ENCODE assay signal across 23 cellular contexts in genomic region chr9:88056876-88057275, GRCh38.
DNase-seq lines count a peak whose midpoint lies in the region; ATAC-seq and TF ChIP-seq lines count a peak whose summit lies in the region.
"Had no signal": no experiment of that assay in that cellular context is flagged by ENCODE, and none has a peak within 500 bp of the region (broad histone marks: within the 10 kb centered on the region; RNA-seq: fewer than 3 reads in every experiment).

No MANE protein-coding gene starts in this region.

- intact Hi-C loops in mammary epithelial cell (cut with micrococcal nuclease): no loop called here

- H3K9me3 ChIP-seq in mammary epithelial cell (replicated peaks; ENCODE audit: insufficient read depth, low read length): no peaks in the 10 kb centered on the region
- H3K9me3 ChIP-seq: transverse colon had no signal

- H3K4me1 Mint-ChIP-seq in progenitor cell of endocrine pancreas (ENCODE audit: low read depth): peaks cover 2% of the 10 kb centered on the region
- H3K4me1 Mint-ChIP-seq: activated naive CD8-positive, alpha-beta T cell treated with anti-CD3 and anti-CD28 coated beads for 36 hours had no signal

- H3K4me2 ChIP-seq in mammary epithelial cell (ENCODE audit: insufficient read depth, low read depth, low read length): no peak overlapping the region

- no peak overlapping the region for H3K9ac ChIP-seq in mammary epithelial cell (ENCODE audit: insufficient read depth, low read length)

- no peak for ATAC-seq in activated naive CD4-positive, alpha-beta T cell treated with anti-CD3 and anti-CD28 coated beads, Interleukin-2, amount 50 U/mL, for 72 hours
- ATAC-seq: left lobe of liver had no signal

- H3K9me3 Mint-ChIP-seq in activated naive CD4-positive, alpha-beta T cell treated with anti-CD3 and anti-CD28 coated beads, Interleukin-2, amount 50 U/mL, for 72 hours: peaks cover 0 to 5% of the 10 kb centered on the region in 2 donors
- H3K9me3 Mint-ChIP-seq in progenitor cell of endocrine pancreas (ENCODE audit: low read depth): peaks cover 5% of the 10 kb centered on the region
- H3K9me3 Mint-ChIP-seq: activated naive CD8-positive, alpha-beta T cell treated with anti-CD3 and anti-CD28 coated beads for 36 hours; activated T-helper 1 cell treated with anti-CD3 and anti-CD28 coated beads, Interleukin-12 subunit alpha, Interleukin-12 subunit beta, Interleukin-2, Interleukin-4 antibody, amounts not matched to agents 30 ng/mL and 10 ng/mL and 1 ng/mL, durations not matched to agents 14 hours and 24 hours and 36 hours; neural crest cell had no signal

- no peaks in the 10 kb centered on the region for H4K20me1 ChIP-seq in mammary epithelial cell (ENCODE audit: insufficient read depth, low read length)

- WGBS in mammary epithelial cell (ENCODE audit: low coverage, missing lambda C conversion rate): 19% methylated on average over 6 of the region's 8 CpGs

- no peaks in the 10 kb centered on the region for H3K27me3 Mint-ChIP-seq in progenitor cell of endocrine pancreas

- dilution Hi-C loops in mammary epithelial cell (cut with HindIII; ENCODE audit: low sequenced_read_pairs): no loop called here

- no peak overlapping the region for H3K27ac Mint-ChIP-seq in activated naive CD4-positive, alpha-beta T cell treated with anti-CD3 and anti-CD28 coated beads, Interleukin-2, amount 50 U/mL, for 72 hours
- no peak overlapping the region for H3K27ac Mint-ChIP-seq in progenitor cell of endocrine pancreas
- H3K27ac Mint-ChIP-seq: activated naive CD8-positive, alpha-beta T cell treated with anti-CD3 and anti-CD28 coated beads for 36 hours; activated T-helper 1 cell treated with anti-CD3 and anti-CD28 coated beads, Interleukin-12 subunit alpha, Interleukin-12 subunit beta, Interleukin-2, Interleukin-4 antibody, amounts not matched to agents 30 ng/mL and 10 ng/mL and 1 ng/mL, durations not matched to agents 14 hours and 24 hours and 36 hours had no signal

- in situ Hi-C loops in mammary epithelial cell (cut with MboI; ENCODE audit: low sequenced_read_pairs in 2 of 2): no loop called here

- H3K4me3 ChIP-seq in mammary epithelial cell (replicated peaks in 1 of 3; ENCODE audit: insufficient read depth in 1 of 3, low read depth in 2 of 3, low read length in 3 of 3) (no peak overlapping the region), kidney epithelial cell (ENCODE audit: low read depth, low read length) (no peak overlapping the region)
- H3K4me3 ChIP-seq: transverse colon had no signal

- no peaks in the 10 kb centered on the region for H3K4me1 ChIP-seq in mammary epithelial cell (ENCODE audit: insufficient read depth, low read length)
- H3K4me1 ChIP-seq: transverse colon had no signal

- H3K4me3 Mint-ChIP-seq in progenitor cell of endocrine pancreas (ENCODE audit: low read depth): no peak overlapping the region
- H3K4me3 Mint-ChIP-seq: activated naive CD8-positive, alpha-beta T cell treated with anti-CD3 and anti-CD28 coated beads for 36 hours; activated T-helper 1 cell treated with anti-CD3 and anti-CD28 coated beads, Interleukin-12 subunit alpha, Interleukin-12 subunit beta, Interleukin-2, Interleukin-4 antibody, amounts not matched to agents 30 ng/mL and 10 ng/mL and 1 ng/mL, durations not matched to agents 14 hours and 24 hours and 36 hours; neural crest cell had no signal

- no TSS peak for BruUV-seq in mammary epithelial cell (replicated peaks; lab: Mats Ljungman, UMichigan)

- H3K27ac ChIP-seq in mammary epithelial cell (ENCODE audit: insufficient read depth, low read depth, low read length): no peak overlapping the region
- H3K27ac ChIP-seq: HL-60, transverse colon had no signal

- no peaks in the 10 kb centered on the region for H3K27me3 ChIP-seq in mammary epithelial cell (ENCODE audit: insufficient read depth, low read length)
- no peaks in the 10 kb centered on the region for H3K27me3 ChIP-seq in kidney epithelial cell (ENCODE audit: control insufficient read depth, insufficient read depth, low read length)
- H3K27me3 ChIP-seq: transverse colon had no signal

- DNase-seq in Daoy (ENCODE audit: low read depth) (peak; percentile 70), M059J (ENCODE audit: low read depth) (peak; percentile 93), mammary epithelial cell (peak; percentile 65), kidney epithelial cell (ENCODE audit: low read depth) (peak; percentile 61), NCI-H2196 treated with DMSO at 0.1 percent for 48 hours (lab: John Stamatoyannopoulos, UW; ENCODE audit: unreplicated experiment) (no peak), CD1c-positive myeloid dendritic cell (ENCODE audit: extremely low spot score) (no peak), progenitor cell of endocrine pancreas (ENCODE audit: low spot score, unreplicated experiment) (no peak)
- DNase-seq in activated naive CD4-positive, alpha-beta T cell treated with anti-CD3 and anti-CD28 coated beads, Interleukin-2, amount 50 U/mL, for 72 hours (ENCODE audit: low spot score in 2 of 2): no peak
- DNase-seq: activated CD4-positive, alpha-beta T cell treated with anti-CD3 and anti-CD28 coated beads for 4 hours; activated naive CD8-positive, alpha-beta T cell treated with anti-CD3 and anti-CD28 coated beads for 36 hours; erythroblast; NCI-H1694 treated with DMSO at 0.1 percent for 48 hours; NCI-H774; posterior cingulate gyrus; SIG-M5; stimulated activated CD4-positive, alpha-beta T cell treated with anti-CD3 and anti-CD28 coated beads, Interleukin-2, amount 100 ng/mL, for 24 hours; stimulated activated naive CD4-positive, alpha-beta T cell treated with Interleukin-2 at 50 U/mL for 16 hours; T-helper 1 cell; transverse colon had no signal

- H3K79me2 ChIP-seq in mammary epithelial cell (ENCODE audit: insufficient read depth, low read length): no peaks in the 10 kb centered on the region

- CTCF ChIA-PET in mammary epithelial cell (lab: Charles Lee; ENCODE audit: low non-redundant PET): interaction anchor here (0.7 kb wide), 2 partner anchors 529 to 829 kb away, joined by 3 read pairs; no protein-coding TSS in a partner anchor

- no peaks in the 10 kb centered on the region for H3K36me3 ChIP-seq in mammary epithelial cell (ENCODE audit: insufficient read depth, low read length)
- no peaks in the 10 kb centered on the region for H3K36me3 ChIP-seq in kidney epithelial cell (ENCODE audit: control insufficient read depth, insufficient read depth, low read length)
- H3K36me3 ChIP-seq: transverse colon had no signal

- TF ChIP-seq CTCF in mammary epithelial cell (conservative IDR thresholded peaks at IDR 0.05 in 1 of 2, IDR thresholded peaks at IDR 0.05 in 1 of 2; ENCODE audit: extremely low read depth in 1 of 2, insufficient read depth in 1 of 2, low read depth in 1 of 2, low read length in 2 of 2) (no peak), kidney epithelial cell (IDR thresholded peaks at IDR 0.05; ENCODE audit: insufficient read depth, low read length, poor library complexity, severe bottlenecking) (no peak), progenitor cell of endocrine pancreas (IDR thresholded peaks at IDR 0.05; ENCODE audit: unreplicated experiment) (no peak)

- H3K36me3 Mint-ChIP-seq in activated naive CD4-positive, alpha-beta T cell treated with anti-CD3 and anti-CD28 coated beads, Interleukin-2, amount 50 U/mL, for 72 hours: peaks cover 0 to 6% of the 10 kb centered on the region in 2 donors
- no peaks in the 10 kb centered on the region for H3K36me3 Mint-ChIP-seq in progenitor cell of endocrine pancreas (ENCODE audit: insufficient read depth)
- H3K36me3 Mint-ChIP-seq: activated naive CD8-positive, alpha-beta T cell treated with anti-CD3 and anti-CD28 coated beads for 36 hours had no signal

- H2AFZ ChIP-seq in mammary epithelial cell (ENCODE audit: low read depth, low read length): no peak overlapping the region

Comparison
In these comparisons a context has a peak if more than half of its experiments do, and no peak if none do; other contexts are left out.
1. DNase-seq: peak in Daoy (single experiment), M059J (single experiment), mammary epithelial cell (single experiment) and kidney epithelial cell (single experiment); none in activated naive CD4-positive, alpha-beta T cell treated with anti-CD3 and anti-CD28 coated beads, Interleukin-2, amount 50 U/mL, for 72 hours (0 of 2), NCI-H2196 treated with DMSO at 0.1 percent for 48 hours (single experiment), CD1c-positive myeloid dendritic cell (single experiment) and progenitor cell of endocrine pancreas (single experiment).